13 cellular contexts compared by ENCODE assay signal in the genomic region with DNA sequence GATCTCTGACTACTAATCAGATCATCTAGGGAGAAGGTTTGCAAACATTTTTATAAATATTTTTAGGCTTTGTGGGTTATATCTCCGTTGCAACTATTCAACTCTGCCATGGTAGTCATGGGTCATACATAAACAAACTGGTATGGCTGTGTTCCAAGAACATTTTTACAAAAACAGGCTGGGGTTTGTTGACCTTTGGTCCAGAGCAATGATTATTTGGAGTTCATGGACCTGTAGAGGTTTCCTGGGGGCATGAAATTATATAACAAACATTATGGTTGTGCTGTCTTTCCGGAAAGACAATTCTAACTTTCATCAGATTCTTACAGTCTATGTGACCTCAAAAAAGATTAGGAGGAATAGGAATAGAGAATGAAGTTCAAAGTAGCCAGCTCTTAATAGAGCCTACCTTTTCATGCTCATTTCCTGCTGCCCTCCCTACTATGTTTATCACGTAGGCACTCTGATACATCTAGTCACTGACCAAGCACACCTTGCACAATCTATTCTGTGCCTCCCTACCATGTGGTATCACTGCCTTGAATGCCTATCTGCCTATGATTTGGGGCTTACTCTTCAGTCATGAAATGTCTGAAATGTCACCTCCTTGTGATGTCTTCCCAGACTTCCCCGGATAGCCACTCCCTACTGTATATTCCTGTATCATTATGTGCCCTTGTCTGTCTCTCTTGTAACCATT.
DNase-seq lines count a peak whose midpoint lies in the region; ATAC-seq, FAIRE-seq and TF ChIP-seq lines count a peak whose summit lies in the region.
"Had no signal": no experiment of that assay in that cellular context is flagged by ENCODE, and none has a peak within 500 bp of the region (broad histone marks: within the 10 kb centered on the region; RNA-seq: fewer than 3 reads in every experiment).

No MANE protein-coding gene starts in this region.

- CTCF ChIA-PET in HepG2 (lab: Yijun Ruan, JAX; ENCODE audit: low intra/inter-chr PET ratio, low total read pairs) = no interaction called here

- peak overlapping the region; percentile 59 for H3K4me2 ChIP-seq in HepG2 (ENCODE audit: low read depth, low read length)

- DNase-seq in LHCN-M2 (ENCODE audit: low read depth) = peak; percentile 84
- DNase-seq in dermis blood vessel endothelial cell = peak; percentile 54
- DNase-seq in HepG2 (ENCODE audit: low spot score) = peak; percentile 98
- no peak for DNase-seq in NCI-H1694 (lab: John Stamatoyannopoulos, UW)
- no peak for DNase-seq in NAMALWA (ENCODE audit: low spot score)
- DNase-seq: activated CD8-positive, alpha-beta memory T cell treated with anti-CD3 and anti-CD28 coated beads for 24 hours; activated gamma-delta T cell; DMS79 treated with DMSO at 0.1 percent for 48 hours; NCI-H187 treated with DMSO at 0.1 percent for 48 hours; SHP77 treated with DMSO at 0.1 percent for 48 hours had no signal

- POLR2A ChIA-PET in HepG2 (lab: Yijun Ruan, JAX) = interaction anchor here (0.7 to 2.0 kb wide), 5 partner anchors 8 to 277 kb away, joined by 3 to 17 read pairs (median 5); partner anchors contain the start of genes SCN9A and TTC21B

- H3K27ac ChIP-seq in ACC112 (ENCODE audit: low read depth, low read length) (peak overlapping the region; percentile 84), HepG2 (ENCODE audit: extremely low read length, insufficient read depth, low read length) (peak overlapping the region; percentile 86)

- in situ Hi-C loops in HepG2 (cut with HindIII; ENCODE audit: extremely low pct_ligation_motif_present, low pct_unique_long_range_greater_than_20kb) = no loop called here

- H3K36me3 ChIP-seq in ACC112 (ENCODE audit: insufficient read depth, low read length) (no peaks in the 10 kb centered on the region), HepG2 (replicated peaks in 1 of 2; ENCODE audit: control insufficient read depth in 1 of 2, insufficient read depth in 2 of 2, low read length in 2 of 2) (peaks cover 0 to 3% of the 10 kb centered on the region in 2 experiments; a peak in 2 of 5 replicates)

- intact Hi-C loops in HepG2 (cut with micrococcal nuclease; ENCODE audit: unreplicated experiment) = loop anchor here (1.0 to 5.0 kb wide), 3 partner anchors 96 to 278 kb away; partner anchors contain the start of gene TTC21B

- no peak for TF ChIP-seq RAD21 in HepG2 (CRISPR knock-in tag; IDR thresholded peaks at IDR 0.05)

- peak; percentile 40 for FAIRE-seq in HepG2 (lab: Jason Lieb, UNC)

- H3K4me3 ChIP-seq in ACC112 (ENCODE audit: low read depth, low read length) (peak overlapping the region; percentile 14; the same call in 1 of the 2 replicates), HepG2 (replicated peaks in 1 of 3; ENCODE audit: insufficient read depth in 1 of 3, low read depth in 2 of 3, low read length in 3 of 3) (peak overlapping the region in 2 of 3 experiments; percentile 33; a peak in 2 of 6 replicates)

- H3K9ac ChIP-seq in HepG2 (ENCODE audit: insufficient read depth, low read depth, low read length) = peak overlapping the region; percentile 54

- TF ChIP-seq CTCF in HepG2 (CRISPR knock-in tag; IDR thresholded peaks at IDR 0.05) = no peak

- peaks cover 42% of the 10 kb centered on the region for H3K4me1 ChIP-seq in ACC112 (ENCODE audit: control insufficient read depth, insufficient read depth, low read length, unreplicated experiment)
- H3K4me1 ChIP-seq in HepG2 (ENCODE audit: insufficient read depth, low read length) = peaks cover 59% of the 10 kb centered on the region

- no peaks in the 10 kb centered on the region for H3K79me2 ChIP-seq in ACC112 (ENCODE audit: control insufficient read depth, insufficient read depth, low read length, unreplicated experiment)
- no peaks in the 10 kb centered on the region for H3K79me2 ChIP-seq in HepG2 (ENCODE audit: insufficient read depth, low read length)

- TF ChIP-seq EP300 in HepG2 (IDR thresholded peaks at IDR 0.05; ENCODE audit: low read depth in 2 of 2, low read length in 2 of 2) (peak; percentile 9 to 97; a peak in 2 of 4 replicates), HepG2 (CRISPR knock-in tag; IDR thresholded peaks at IDR 0.05; ENCODE audit: borderline replicate concordance) (peak; percentile 66; the same call in 1 of the 2 replicates)

- no peaks in the 10 kb centered on the region for H3K9me3 ChIP-seq in HepG2 (ENCODE audit: low read length)

- H3K27me3 ChIP-seq in ACC112 (ENCODE audit: insufficient read depth, low read length) (no peaks in the 10 kb centered on the region), HepG2 (ENCODE audit: control insufficient read depth in 1 of 2, insufficient read depth in 2 of 2, low read length in 2 of 2) (no peaks in the 10 kb centered on the region)

- peak; percentile 96 for ATAC-seq in HepG2
- no peak for ATAC-seq in GM21576 (IDR thresholded peaks at IDR 0.05; ENCODE audit: unreplicated experiment)
- ATAC-seq in GM21825 (IDR thresholded peaks at IDR 0.05; ENCODE audit: unreplicated experiment) = no peak

- BruUV-seq in HepG2 (replicated peaks; lab: Mats Ljungman, UMichigan) = no TSS peak

- H2AFZ ChIP-seq in ACC112 (ENCODE audit: low read length, unreplicated experiment) (peak overlapping the region; percentile 56), HepG2 (ENCODE audit: low read length) (no peak overlapping the region)

- 7% methylated on average over 4 of the region's 4 CpGs for WGBS in HepG2 (ENCODE audit: low lambda C conversion rate)

- no peaks in the 10 kb centered on the region for H4K20me1 ChIP-seq in HepG2 (ENCODE audit: insufficient read depth, low read length)

- peak in 1 of 2 experiments; percentile 50; a peak in 1 of 4 replicates for TF ChIP-seq POLR2A in HepG2 (IDR thresholded peaks at IDR 0.05; ENCODE audit: insufficient read depth in 1 of 2, low read depth in 2 of 2, low read length in 2 of 2)

TF ChIP-seq in HepG2, 621 proteins besides CTCF, POLR2A, EP300 and RAD21 (continues in another document):
- TF ChIP-seq, protein P1, sequence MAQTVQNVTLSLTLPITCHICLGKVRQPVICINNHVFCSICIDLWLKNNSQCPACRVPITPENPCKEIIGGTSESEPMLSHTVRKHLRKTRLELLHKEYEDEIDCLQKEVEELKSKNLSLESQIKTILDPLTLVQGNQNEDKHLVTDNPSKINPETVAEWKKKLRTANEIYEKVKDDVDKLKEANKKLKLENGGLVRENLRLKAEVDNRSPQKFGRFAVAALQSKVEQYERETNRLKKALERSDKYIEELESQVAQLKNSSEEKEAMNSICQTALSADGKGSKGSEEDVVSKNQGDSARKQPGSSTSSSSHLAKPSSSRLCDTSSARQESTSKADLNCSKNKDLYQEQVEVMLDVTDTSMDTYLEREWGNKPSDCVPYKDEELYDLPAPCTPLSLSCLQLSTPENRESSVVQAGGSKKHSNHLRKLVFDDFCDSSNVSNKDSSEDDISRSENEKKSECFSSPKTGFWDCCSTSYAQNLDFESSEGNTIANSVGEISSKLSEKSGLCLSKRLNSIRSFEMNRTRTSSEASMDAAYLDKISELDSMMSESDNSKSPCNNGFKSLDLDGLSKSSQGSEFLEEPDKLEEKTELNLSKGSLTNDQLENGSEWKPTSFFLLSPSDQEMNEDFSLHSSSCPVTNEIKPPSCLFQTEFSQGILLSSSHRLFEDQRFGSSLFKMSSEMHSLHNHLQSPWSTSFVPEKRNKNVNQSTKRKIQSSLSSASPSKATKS (CRISPR knock-in tag; IDR thresholded peaks at IDR 0.05) = peak; percentile 74
- TF ChIP-seq CREM (IDR thresholded peaks at IDR 0.05) = peak; percentile 95
- no peak for TF ChIP-seq CREM (CRISPR knock-in tag; IDR thresholded peaks at IDR 0.05)
- TF ChIP-seq MYC (CRISPR knock-in tag; IDR thresholded peaks at IDR 0.05; ENCODE audit: borderline replicate concordance) = peak; percentile 54; the same call in 1 of the 2 replicates
- peak; percentile 98 for TF ChIP-seq ELF3 (CRISPR knock-in tag; IDR thresholded peaks at IDR 0.05)
- no peak for TF ChIP-seq SNAI1 (CRISPR knock-in tag; IDR thresholded peaks at IDR 0.05; ENCODE audit: borderline replicate concordance)

Comparison
In these comparisons a context has a peak if more than half of its experiments do, and no peak if none do; other contexts are left out.
1. DNase-seq: peak in LHCN-M2 (single experiment), dermis blood vessel endothelial cell (single experiment) and HepG2 (single experiment); none in NCI-H1694 (single experiment) and NAMALWA (single experiment).